9 cellular contexts compared by ENCODE assay signal in the genomic region with DNA sequence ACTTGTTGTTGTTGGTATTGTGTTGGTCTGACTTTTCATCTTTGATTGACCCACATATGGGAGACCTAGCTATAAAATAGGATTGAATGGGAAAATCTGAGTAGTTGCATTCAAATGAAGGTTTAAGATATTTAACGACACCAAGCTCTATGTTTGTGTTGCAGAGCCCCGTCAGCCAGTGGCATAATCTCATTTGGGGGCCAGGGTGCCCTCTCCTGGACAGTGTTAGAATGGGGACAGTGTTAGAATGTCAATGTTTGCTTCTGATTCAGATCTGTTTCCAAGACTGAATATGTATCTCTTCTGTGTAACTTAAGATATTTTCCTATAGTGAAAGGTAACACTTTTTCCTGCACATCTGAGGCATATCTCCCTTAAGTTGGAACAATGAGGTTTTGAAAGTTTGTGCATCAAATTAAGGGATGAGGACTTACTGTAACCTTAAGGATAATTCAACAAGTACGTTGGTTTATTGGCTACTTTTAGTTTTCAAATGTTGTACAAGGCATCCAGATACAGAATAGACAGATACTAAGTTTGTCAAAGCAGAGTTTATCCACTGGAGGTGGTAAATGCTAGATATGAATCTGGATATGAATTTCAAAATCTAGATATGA. TPM values are rescaled to one million over a fixed set of nuclear protein-coding genes. Genes with fewer than 3 reads are reported as not detected.
DNase-seq lines count a peak whose midpoint lies in the region; ATAC-seq and TF ChIP-seq lines count a peak whose summit lies in the region.
"Had no signal": no experiment of that assay in that cellular context is flagged by ENCODE, and none has a peak within 500 bp of the region (broad histone marks: within the 10 kb centered on the region; RNA-seq: fewer than 3 reads in every experiment).

No MANE protein-coding gene starts in this region.

- 0 out of 2 replicates have a peak, but pooled peaks cover 3% of the 10 kb centered on the region for H3K9me2 ChIP-seq in GM23338 (ENCODE audit: insufficient read depth)

- no peaks in the 10 kb centered on the region for H3K27me3 Mint-ChIP-seq in GM23338 (ENCODE audit: insufficient read depth, low read depth, poor library complexity)
- H3K27me3 Mint-ChIP-seq in naive thymus-derived CD8-positive, alpha-beta T cell: peaks cover 0 to 5% (median 3%) of the 10 kb centered on the region in 5 donors

- TF ChIP-seq EP300 in esophagus muscularis mucosa (IDR thresholded peaks at IDR 0.05): no peak

- intact Hi-C loops in esophagus muscularis mucosa (cut with DNase I): loop anchor here (2.0 kb wide), 1 partner anchor 353 kb away; no protein-coding TSS in a partner anchor
- intact Hi-C loops in tibial artery (cut with DNase I; ENCODE audit: low total_unique reads): no loop called here

- no peak overlapping the region for H3K27ac Mint-ChIP-seq in GM23338
- no peak overlapping the region for H3K27ac Mint-ChIP-seq in naive thymus-derived CD8-positive, alpha-beta T cell

- WGBS in esophagus muscularis mucosa: 28% methylated on average over 3 of the region's 3 CpGs

- peak; percentile 32 for DNase-seq in ELF-1 (ENCODE audit: low read depth, low spot score)
- peak; percentile 64 for DNase-seq in GM23338 (ENCODE audit: low spot score)
- DNase-seq in NCI-H526 (lab: John Stamatoyannopoulos, UW): peak; percentile 14 to 75
- peak; percentile 55 for DNase-seq in activated CD8-positive, alpha-beta memory T cell treated with anti-CD3 and anti-CD28 coated beads, Interleukin-2, amount 50 U/mL, for 4 hours
- DNase-seq in esophagus muscularis mucosa (ENCODE audit: extremely low spot score): no peak
- DNase-seq in naive thymus-derived CD8-positive, alpha-beta T cell: peak; percentile 9 to 67 (median 35)
- peak in 1 of 2 donors; percentile 46 for DNase-seq in tibial artery

- no peaks in the 10 kb centered on the region for H3K36me3 Mint-ChIP-seq in GM23338 (ENCODE audit: low read depth)
- no peaks in the 10 kb centered on the region for H3K36me3 Mint-ChIP-seq in naive thymus-derived CD8-positive, alpha-beta T cell

- peak; percentile 83 for ATAC-seq in GM23338
- peak; percentile 55 to 58 for ATAC-seq in naive thymus-derived CD8-positive, alpha-beta T cell
- ATAC-seq in GM18907 (IDR thresholded peaks at IDR 0.05; ENCODE audit: unreplicated experiment): no peak

- no peaks in the 10 kb centered on the region for H3K79me2 ChIP-seq in GM23338 (replicated peaks; ENCODE audit: insufficient read depth)

- H3K27ac ChIP-seq in GM23338 (ENCODE audit: low read depth) (no peak overlapping the region), esophagus muscularis mucosa (replicated peaks in 1 of 4) (no peak overlapping the region), tibial artery (no peak overlapping the region)

- TF ChIP-seq POLR2A in esophagus muscularis mucosa (IDR thresholded peaks at IDR 0.05; ENCODE audit: low read depth): no peak

- H3K36me3 ChIP-seq in GM23338 (ENCODE audit: insufficient read depth) (no peaks in the 10 kb centered on the region), esophagus muscularis mucosa (no peaks in the 10 kb centered on the region), tibial artery (no peaks in the 10 kb centered on the region)

- no peaks in the 10 kb centered on the region for H4K20me1 ChIP-seq in GM23338 (replicated peaks; ENCODE audit: insufficient read depth)

- H3K4me1 ChIP-seq in GM23338 (ENCODE audit: insufficient read depth) (no peaks in the 10 kb centered on the region), esophagus muscularis mucosa (no peaks in the 10 kb centered on the region), tibial artery (no peaks in the 10 kb centered on the region)

- no peaks in the 10 kb centered on the region; the same call in 2 of the 3 replicates for H3K9me3 Mint-ChIP-seq in GM23338
- H3K9me3 Mint-ChIP-seq in naive thymus-derived CD8-positive, alpha-beta T cell: no peaks in the 10 kb centered on the region

- no peak overlapping the region for H3K4me3 Mint-ChIP-seq in GM23338
- H3K4me3 Mint-ChIP-seq in naive thymus-derived CD8-positive, alpha-beta T cell: no peak overlapping the region

- H3K4me3 ChIP-seq in GM23338 (no peak overlapping the region), esophagus muscularis mucosa (no peak overlapping the region), tibial artery (no peak overlapping the region)

- TF ChIP-seq CTCF in GM23338 (conservative IDR thresholded peaks at IDR 0.05; ENCODE audit: low read depth in 2 of 2): peak; percentile 81
- TF ChIP-seq CTCF in esophagus muscularis mucosa (IDR thresholded peaks at IDR 0.05): peak; percentile 51 to 70 (median 67)
- TF ChIP-seq CTCF in tibial artery (IDR thresholded peaks at IDR 0.05): peak; percentile 40 to 49

- no peak overlapping the region for H3K4me2 ChIP-seq in GM23338

- H3K27me3 ChIP-seq in GM23338 (ENCODE audit: insufficient read depth): no peaks in the 10 kb centered on the region
- no peaks in the 10 kb centered on the region for H3K27me3 ChIP-seq in esophagus muscularis mucosa
- H3K27me3 ChIP-seq in tibial artery: peaks cover 0 to 7% of the 10 kb centered on the region in 2 donors

- H3K4me1 Mint-ChIP-seq in GM23338: no peaks in the 10 kb centered on the region
- H3K4me1 Mint-ChIP-seq in naive thymus-derived CD8-positive, alpha-beta T cell: no peaks in the 10 kb centered on the region

- no peaks in the 10 kb centered on the region for H3F3A ChIP-seq in GM23338 (replicated peaks; ENCODE audit: low read depth)

- no peaks in the 10 kb centered on the region for H3K9me3 ChIP-seq in esophagus muscularis mucosa
- no peaks in the 10 kb centered on the region for H3K9me3 ChIP-seq in tibial artery

- POLR2A ChIA-PET in naive thymus-derived CD8-positive, alpha-beta T cell (lab: Charles Lee): no interaction called here

- H2AFZ ChIP-seq in GM23338: no peak overlapping the region

TF ChIP-seq in GM23338, 12 proteins besides CTCF, POLR2A, EP300 and RAD21:
- no peak for TF ChIP-seq STAT1 (IDR thresholded peaks at IDR 0.05; ENCODE audit: unreplicated experiment)
- no peak for TF ChIP-seq POLR2AphosphoS5 (IDR thresholded peaks at IDR 0.05; ENCODE audit: low read depth)
- TF ChIP-seq ETS1 (IDR thresholded peaks at IDR 0.05): no peak
- no peak for TF ChIP-seq CREB1 (CRISPR knock-in tag; IDR thresholded peaks at IDR 0.05; ENCODE audit: low read depth)
- TF ChIP-seq ZNF331 (CRISPR knock-in tag; IDR thresholded peaks at IDR 0.05; ENCODE audit: low read depth): no peak
- TF ChIP-seq EZH2phosphoT487 (IDR thresholded peaks at IDR 0.05; ENCODE audit: unreplicated experiment): no peak

RNA-seq across cellular contexts. Expression of gene OR52M1, which starts 5.3 kb away (rescaled TPM):
- not detected in 2 replicates for total RNA-seq in GM23338 (2014; rRNA removed; shearing (Covaris generic))
- polyA plus RNA-seq in GM23338 (2016; fragmentation: Nextera tagmentation; extraction: Ambion mirVana): not detected in 2 replicates
- total RNA-seq in esophagus muscularis mucosa: not detected
- total RNA-seq in naive thymus-derived CD8-positive, alpha-beta T cell: not detected
- not detected for polyA plus RNA-seq in naive thymus-derived CD8-positive, alpha-beta T cell
- total RNA-seq: aorta had no signal
- polyA plus RNA-seq: aorta had no signal

RNA-seq across cellular contexts. Expression of gene OR52I2, which starts 41.8 kb away (rescaled TPM):
- not detected in 2 replicates for total RNA-seq in GM23338 (2014; rRNA removed; shearing (Covaris generic))
- polyA plus RNA-seq in GM23338 (2016; fragmentation: Nextera tagmentation; extraction: Ambion mirVana): 0.03 TPM in 1 of 2 replicates, not detected in the other
- not detected for total RNA-seq in esophagus muscularis mucosa
- not detected for total RNA-seq in naive thymus-derived CD8-positive, alpha-beta T cell
- not detected for polyA plus RNA-seq in naive thymus-derived CD8-positive, alpha-beta T cell
- total RNA-seq: aorta had no signal
- polyA plus RNA-seq: aorta had no signal

RNA-seq across cellular contexts. Expression of gene OR52I1, which starts 54.1 kb away (rescaled TPM):
- not detected in 2 replicates for total RNA-seq in GM23338 (2014; rRNA removed; shearing (Covaris generic))
- polyA plus RNA-seq in GM23338 (2016; fragmentation: Nextera tagmentation; extraction: Ambion mirVana): not detected in 2 replicates
- total RNA-seq in esophagus muscularis mucosa: not detected
- total RNA-seq in naive thymus-derived CD8-positive, alpha-beta T cell: not detected
- not detected for polyA plus RNA-seq in naive thymus-derived CD8-positive, alpha-beta T cell
- total RNA-seq: aorta had no signal
- polyA plus RNA-seq: aorta had no signal

RNA-seq across cellular contexts. Expression of gene OR52K1, which starts 57.3 kb away (rescaled TPM):
- not detected in 2 replicates for total RNA-seq in GM23338 (2014; rRNA removed; shearing (Covaris generic))
- polyA plus RNA-seq in GM23338 (2016; fragmentation: Nextera tagmentation; extraction: Ambion mirVana): not detected in 2 replicates
- total RNA-seq in esophagus muscularis mucosa: under 1 TPM in 1 of 4 donors, not detected in 3; 0.11 TPM
- total RNA-seq in naive thymus-derived CD8-positive, alpha-beta T cell: not detected
- not detected for polyA plus RNA-seq in naive thymus-derived CD8-positive, alpha-beta T cell
- polyA plus RNA-seq: aorta had no signal
